Comparison of ENCODE assay signal across 8 cellular contexts in genomic region chr12:30796508-30796780, GRCh38. TPM values are rescaled to one million over a fixed set of nuclear protein-coding genes. Genes with fewer than 3 reads are reported as not detected.
DNase-seq lines count a peak whose midpoint lies in the region; ATAC-seq and TF ChIP-seq lines count a peak whose summit lies in the region.

No MANE protein-coding gene starts in this region.

- in situ Hi-C loops in G401 (cut with HindIII; ENCODE audit: low sequenced_read_pairs) (no loop called here), GM13977 (cut with MboI; ENCODE audit: low pct_unique_long_range_greater_than_20kb, low sequenced_read_pairs, unreplicated experiment) (no loop called here), GM13976 (cut with MboI; ENCODE audit: low sequenced_read_pairs, unreplicated experiment) (no loop called here)

- peak in 3 of 4 experiments; percentile 35 to 44 (median 43) for ATAC-seq in T-cell (replicated peaks in 1 of 4)

- H3K79me2 ChIP-seq in neural cell (replicated peaks; ENCODE audit: insufficient read depth, low read length), result no peaks in the 10 kb centered on the region

- H3K36me3 Mint-ChIP-seq in HFFc6 (ENCODE audit: low read depth), result peaks cover 10% of the 10 kb centered on the region
- no peaks in the 10 kb centered on the region for H3K36me3 Mint-ChIP-seq in T-cell

- TF ChIP-seq EP300 in neural cell (conservative IDR thresholded peaks at IDR 0.05; ENCODE audit: poor library complexity, severe bottlenecking), result no peak

- TF ChIP-seq CTCF in HFFc6 (IDR thresholded peaks at IDR 0.05), result no peak
- no peak for TF ChIP-seq CTCF in fibroblast of mammary gland (conservative IDR thresholded peaks at IDR 0.05; ENCODE audit: control insufficient read depth, insufficient read depth, low read depth, low read length)
- TF ChIP-seq CTCF in neural cell (IDR thresholded peaks at IDR 0.05; ENCODE audit: poor library complexity, severe bottlenecking), result no peak
- no peak for TF ChIP-seq CTCF in GM13977 (IDR thresholded peaks at IDR 0.05; ENCODE audit: extremely low read depth, insufficient read depth, missing control alignments)
- no peak for TF ChIP-seq CTCF in GM13976 (IDR thresholded peaks at IDR 0.05; ENCODE audit: borderline replicate concordance, control extremely low read depth, extremely low read depth, insufficient read depth, missing control alignments)

- peak overlapping the region; percentile 59 for H3K4me2 ChIP-seq in neural cell (ENCODE audit: low read length)

- H2AFZ ChIP-seq in neural cell (ENCODE audit: low read depth, low read length), result no peak overlapping the region

- peak overlapping the region; percentile 60 for H3K4me3 ChIP-seq in fibroblast of mammary gland (ENCODE audit: control insufficient read depth, low read depth, low read length)
- peak overlapping the region; percentile 67 for H3K4me3 ChIP-seq in neural cell (ENCODE audit: low read length)

- H3K27me3 ChIP-seq in neural cell (ENCODE audit: insufficient read depth, low read depth, low read length), result peaks cover 32% of the 10 kb centered on the region

- DNase-seq in G401 (ENCODE audit: low spot score), result peak; percentile 53
- DNase-seq in HFFc6, result no peak
- peak in 1 of 34 experiments; percentile 8 for DNase-seq in T-cell
- DNase-seq in fibroblast of mammary gland (ENCODE audit: low read depth), result peak; percentile 64
- no peak for DNase-seq in GM13977 (ENCODE audit: low spot score)
- DNase-seq in GM13976 (ENCODE audit: low spot score), result no peak
- no peak for DNase-seq in COLO829 (ENCODE audit: low spot score)

- peak overlapping the region; percentile 98 for H3K27ac Mint-ChIP-seq in HFFc6
- H3K27ac Mint-ChIP-seq in T-cell, result no peak overlapping the region

- H3F3A ChIP-seq in neural cell (ENCODE audit: insufficient read depth, low read length, poor library complexity, severe bottlenecking), result no peaks in the 10 kb centered on the region

- no peaks in the 10 kb centered on the region for H3K9me3 ChIP-seq in neural cell (ENCODE audit: low read length)

- H3K27me3 Mint-ChIP-seq in HFFc6 (ENCODE audit: insufficient read depth), result peaks cover 3% of the 10 kb centered on the region
- peaks cover 37 to 49% of the 10 kb centered on the region in 2 donors for H3K27me3 Mint-ChIP-seq in T-cell

- TF ChIP-seq RAD21 in neural cell (conservative IDR thresholded peaks at IDR 0.05), result no peak

- no peaks in the 10 kb centered on the region for H4K20me1 ChIP-seq in neural cell (ENCODE audit: insufficient read depth)

- no peaks in the 10 kb centered on the region for H3K9me2 ChIP-seq in neural cell (ENCODE audit: insufficient read depth, low read length)

- H3K9ac ChIP-seq in neural cell (ENCODE audit: low read length), result peak overlapping the region; percentile 26

- no peaks in the 10 kb centered on the region for H3K36me3 ChIP-seq in neural cell (ENCODE audit: insufficient read depth, low read length)

- no peak overlapping the region for H3K27ac ChIP-seq in neural cell (ENCODE audit: low read length)

- H3K4me1 Mint-ChIP-seq in HFFc6 (ENCODE audit: low read depth) (peaks cover 51% of the 10 kb centered on the region), T-cell (peaks cover 13 to 22% (median 17%) of the 10 kb centered on the region in 3 donors)

- peak overlapping the region; percentile 93 for H3K4me3 Mint-ChIP-seq in HFFc6
- peak overlapping the region in 2 of 3 donors; percentile 69 to 74 for H3K4me3 Mint-ChIP-seq in T-cell

- H3K9me3 Mint-ChIP-seq in HFFc6, result no peaks in the 10 kb centered on the region
- no peaks in the 10 kb centered on the region for H3K9me3 Mint-ChIP-seq in T-cell

- POLR2A ChIA-PET in T-cell (lab: Charles Lee), result no interaction called here

- CTCF ChIA-PET in T-cell (lab: Charles Lee), result interaction anchor here in 1 of 2 donors (0.6 to 1.7 kb wide), 3 partner anchors 11 to 66 kb away, joined by 3 to 5 read pairs (median 5); no protein-coding TSS in a partner anchor

TF ChIP-seq in neural cell, 6 proteins besides CTCF, POLR2A, EP300 and RAD21:
- no peak for TF ChIP-seq EZH2 (IDR thresholded peaks at IDR 0.05; ENCODE audit: borderline replicate concordance, insufficient read depth, low read length, poor library complexity, severe bottlenecking)
- TF ChIP-seq POLR2AphosphoS5 (IDR thresholded peaks at IDR 0.05), result no peak

RNA-seq across cellular contexts. Expression of gene CAPRIN2, which starts 41.7 kb away (rescaled TPM):
- total RNA-seq in G401 (2014; rRNA removed; shearing (Covaris generic)), result 13.5 and 18.0 TPM in 2 replicates
- total RNA-seq in HFFc6 (2021; fragmentation: NEBNext Ultra II Directional; extraction: Animal tissue kit (Norgen Biotek cat#: 25700)), result 10 to 100 TPM; 13.3 to 21.4 (median 19.1) TPM
- total RNA-seq in T-cell, result 10 to 100 TPM; 26.3 to 38.9 (median 33.3) TPM
- 105 and 132 TPM in 2 replicates for polyA plus RNA-seq in neural cell
- 60.9 and 80.0 TPM in 2 replicates for polyA minus RNA-seq in neural cell

Comparison
In these comparisons a context has a peak if more than half of its experiments do, and no peak if none do; other contexts are left out.
1. DNase-seq: peak in G401 (single experiment) and fibroblast of mammary gland (single experiment); none in HFFc6 (single experiment), GM13977 (single experiment), GM13976 (single experiment) and COLO829 (single experiment).